In the genomic region with DNA sequence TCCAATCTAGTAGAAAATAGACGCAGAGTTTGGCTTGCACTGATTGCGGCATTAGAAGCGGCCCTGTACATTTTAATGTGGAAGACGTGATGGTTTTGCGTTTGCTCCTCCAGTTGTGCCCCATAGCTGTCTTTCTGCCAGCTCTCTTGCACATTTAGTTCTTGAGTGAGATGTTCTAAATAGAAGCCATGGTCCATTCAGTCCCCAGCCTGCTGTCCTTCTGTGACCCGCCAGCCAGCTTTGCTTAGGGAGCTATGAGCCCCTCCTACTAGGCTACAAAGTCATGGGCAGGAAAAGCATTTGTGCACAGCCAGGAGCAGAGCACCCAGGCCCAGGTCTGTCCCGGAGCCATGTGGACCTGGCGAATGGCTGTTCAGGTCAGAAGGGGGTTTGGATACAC, we compare ENCODE assay signal across 13 cellular contexts. TPM values are rescaled to one million over a fixed set of nuclear protein-coding genes. Genes with fewer than 3 reads are reported as not detected.
DNase-seq lines count a peak whose midpoint lies in the region; ATAC-seq and TF ChIP-seq lines count a peak whose summit lies in the region.
"Had no signal": no experiment of that assay in that cellular context is flagged by ENCODE, and none has a peak within 500 bp of the region (broad histone marks: within the 10 kb centered on the region; RNA-seq: fewer than 3 reads in every experiment).

No MANE protein-coding gene starts in this region.

- no peaks in the 10 kb centered on the region for H3K9me3 Mint-ChIP-seq in activated naive CD4-positive, alpha-beta T cell treated with anti-CD3 and anti-CD28 coated beads, Interleukin-2, amount 50 U/mL, for 24 hours
- H3K9me3 Mint-ChIP-seq in brain (peaks cover 3 to 31% (median 19%) of the 10 kb centered on the region in 5 experiments), type B pancreatic cell (no peaks in the 10 kb centered on the region)
- H3K9me3 Mint-ChIP-seq: activated T-helper 2 cell treated with anti-CD3 and anti-CD28 coated beads, Interferon-gamma antibody, Interleukin-2, Interleukin-4, amounts not matched to agents 10 μg/mL and 5 μg/mL and 100 μg/mL, durations not matched to agents 14 hours and 24 hours and 36 hours had no signal

- ATAC-seq in foreskin keratinocyte (no peak), GM18870 (IDR thresholded peaks at IDR 0.05; ENCODE audit: unreplicated experiment) (no peak)

- no peaks in the 10 kb centered on the region for H3K27me3 ChIP-seq in foreskin keratinocyte

- H3K4me1 ChIP-seq in foreskin keratinocyte, result no peaks in the 10 kb centered on the region

- DNase-seq in activated naive CD4-positive, alpha-beta T cell (lab: John Stamatoyannopoulos, UW), result no peak
- DNase-seq in inferior parietal cortex (ENCODE audit: extremely low spot score), result peak; percentile 47
- no peak for DNase-seq in type B pancreatic cell (ENCODE audit: extremely low spot score, unreplicated experiment)
- DNase-seq in foreskin keratinocyte, result no peak
- DNase-seq in NCI-H146 (lab: John Stamatoyannopoulos, UW), result no peak
- DNase-seq: NCI-H2029, NCI-H524 had no signal

- H3K27ac ChIP-seq in foreskin keratinocyte, result no peak overlapping the region
- H3K27ac ChIP-seq: skin epidermis had no signal

- H3K4me3 Mint-ChIP-seq in activated naive CD4-positive, alpha-beta T cell treated with anti-CD3 and anti-CD28 coated beads, Interleukin-2, amount 50 U/mL, for 24 hours, result no peak overlapping the region
- no peak overlapping the region for H3K4me3 Mint-ChIP-seq in brain
- no peak overlapping the region for H3K4me3 Mint-ChIP-seq in type B pancreatic cell

- H3K4me1 Mint-ChIP-seq in activated naive CD4-positive, alpha-beta T cell treated with anti-CD3 and anti-CD28 coated beads, Interleukin-2, amount 50 U/mL, for 24 hours, result peaks cover 90% of the 10 kb centered on the region
- H3K4me1 Mint-ChIP-seq in brain (peaks cover 31% of the 10 kb centered on the region), type B pancreatic cell (ENCODE audit: unreplicated experiment) (peaks cover 13% of the 10 kb centered on the region)

- H3K36me3 Mint-ChIP-seq in activated naive CD4-positive, alpha-beta T cell treated with anti-CD3 and anti-CD28 coated beads, Interleukin-2, amount 50 U/mL, for 24 hours, result peaks cover 16% of the 10 kb centered on the region
- H3K36me3 Mint-ChIP-seq in brain (peaks cover 53% of the 10 kb centered on the region), type B pancreatic cell (peaks cover 10% of the 10 kb centered on the region)

- no peak for TF ChIP-seq CTCF in brain (conservative IDR thresholded peaks at IDR 0.05)
- TF ChIP-seq CTCF in type B pancreatic cell (conservative IDR thresholded peaks at IDR 0.05), result no peak
- TF ChIP-seq CTCF in foreskin keratinocyte (conservative IDR thresholded peaks at IDR 0.05), result no peak

- H3K27me3 Mint-ChIP-seq in activated naive CD4-positive, alpha-beta T cell treated with anti-CD3 and anti-CD28 coated beads, Interleukin-2, amount 50 U/mL, for 24 hours, result no peaks in the 10 kb centered on the region
- peaks cover 3% of the 10 kb centered on the region for H3K27me3 Mint-ChIP-seq in brain
- H3K27me3 Mint-ChIP-seq in type B pancreatic cell, result no peaks in the 10 kb centered on the region

- H3K27ac Mint-ChIP-seq in activated naive CD4-positive, alpha-beta T cell treated with anti-CD3 and anti-CD28 coated beads, Interleukin-2, amount 50 U/mL, for 24 hours, result peak overlapping the region; percentile 30
- H3K27ac Mint-ChIP-seq in brain, result peak overlapping the region; percentile 7 to 72 (median 25)
- peak overlapping the region; percentile 1 for H3K27ac Mint-ChIP-seq in type B pancreatic cell
- H3K27ac Mint-ChIP-seq: activated T-helper 2 cell treated with anti-CD3 and anti-CD28 coated beads, Interferon-gamma antibody, Interleukin-2, Interleukin-4, amounts not matched to agents 10 μg/mL and 5 μg/mL and 100 μg/mL, durations not matched to agents 14 hours and 24 hours and 36 hours had no signal

RNA-seq across cellular contexts. Expression of a gene that starts 50.3 kb away (rescaled TPM):
- 86.7 TPM for polyA plus RNA-seq in brain (ENCODE audit: insufficient read depth, low read depth, low replicate concordance)
- 8.5 and 33.3 TPM in 2 replicates for total RNA-seq in type B pancreatic cell (ENCODE audit: low replicate concordance)
- 13.9 and 21.1 TPM in 2 replicates for total RNA-seq in foreskin keratinocyte
- polyA plus RNA-seq in foreskin keratinocyte, result 7.3 and 11.3 TPM in 2 replicates
- total RNA-seq: OCI-LY7 had no signal
